8 cellular contexts compared by ENCODE assay signal in the genomic region with DNA sequence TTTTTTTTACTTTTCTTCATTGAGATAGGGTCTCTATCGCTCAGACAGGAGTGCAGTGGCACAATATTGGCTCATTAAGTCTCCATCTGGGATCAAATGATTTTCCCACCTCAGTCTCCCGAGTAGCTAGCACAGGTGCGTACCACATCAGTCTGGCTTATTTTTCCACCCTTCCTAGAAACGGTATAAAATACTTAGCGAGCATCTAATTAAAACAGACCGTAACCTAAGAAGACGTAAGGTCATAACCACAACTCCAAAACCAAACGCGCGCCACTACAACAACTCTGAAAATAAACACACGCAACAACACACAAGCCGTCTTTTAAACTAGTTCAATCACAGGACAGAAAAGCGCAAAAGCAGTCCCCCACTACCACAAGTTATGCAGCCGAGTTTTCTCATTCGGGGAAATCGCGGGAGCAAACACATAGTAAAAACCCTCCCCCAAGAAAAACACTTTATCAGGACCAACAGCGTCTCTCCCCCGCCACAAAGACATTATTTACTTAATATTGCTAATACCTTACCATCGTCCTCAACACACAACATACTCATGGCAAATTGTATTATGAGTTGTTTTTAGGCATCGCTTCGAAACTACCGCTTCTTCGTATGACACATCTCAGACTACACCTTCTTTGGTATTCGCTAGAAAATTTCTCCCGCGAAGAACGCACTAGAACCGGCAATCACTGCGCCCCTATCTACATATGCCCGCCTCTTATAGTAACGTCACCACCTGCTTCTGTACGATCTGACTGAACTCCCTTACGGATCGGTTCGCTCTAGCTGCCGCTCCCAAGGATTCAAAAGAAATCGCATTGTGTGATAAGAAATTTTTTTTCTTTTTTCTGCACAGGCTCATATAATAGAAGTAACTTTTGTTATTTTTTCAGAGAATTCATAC. TPM values are rescaled to one million over a fixed set of nuclear protein-coding genes. Genes with fewer than 3 reads are reported as not detected.
DNase-seq lines count a peak whose midpoint lies in the region; ATAC-seq and TF ChIP-seq lines count a peak whose summit lies in the region.

No MANE protein-coding gene starts in this region.

- H3K27me3 Mint-ChIP-seq in activated T-cell treated with anti-CD3 and anti-CD28 coated beads, Interleukin-2, amount 50 U/mL, for 24 hours, result no peaks in the 10 kb centered on the region

- WGBS in esophagus muscularis mucosa, result 3% methylated on average over 38 of the region's 38 CpGs

- H3K9me2 ChIP-seq in OCI-LY7 (ENCODE audit: insufficient read depth, low read length), result no peaks in the 10 kb centered on the region

- POLR2A ChIA-PET in OCI-LY7 (lab: Charles Lee), result interaction anchor here (0.6 to 5.2 kb wide), 6 partner anchors 27 to 996 kb away, joined by 3 to 64 read pairs (median 4); partner anchors contain the start of gene TEX14

- peak overlapping the region; percentile 71 for H3K4me3 Mint-ChIP-seq in activated T-cell treated with anti-CD3 and anti-CD28 coated beads, Interleukin-2, amount 50 U/mL, for 24 hours

- H4K20me1 ChIP-seq in OCI-LY7 (ENCODE audit: insufficient read depth, low read length), result no peaks in the 10 kb centered on the region

- H3K9ac ChIP-seq in muscle layer of colon (ENCODE audit: low read length), result peak overlapping the region; percentile 62

- H3K4me3 ChIP-seq in OCI-LY7 (ENCODE audit: low read depth, low read length, poor library complexity, severe bottlenecking) (peak overlapping the region; percentile 65), esophagus muscularis mucosa (peak overlapping the region; percentile 47 to 55 (median 52)), muscle layer of colon (ENCODE audit: low read depth in 1 of 2, low read length in 2 of 2) (peak overlapping the region; percentile 47 to 52)

- H3K9me3 Mint-ChIP-seq in activated T-cell treated with anti-CD3 and anti-CD28 coated beads, Interleukin-2, amount 50 U/mL, for 24 hours, result no peaks in the 10 kb centered on the region

- no peaks in the 10 kb centered on the region for H3K9me3 ChIP-seq in OCI-LY7 (ENCODE audit: low read length)
- no peaks in the 10 kb centered on the region for H3K9me3 ChIP-seq in esophagus muscularis mucosa
- H3K9me3 ChIP-seq in muscle layer of colon (ENCODE audit: low read length), result no peaks in the 10 kb centered on the region

- TF ChIP-seq CTCF in OCI-LY7 (conservative IDR thresholded peaks at IDR 0.05; ENCODE audit: low read length), result no peak; the same call in 1 of the 2 replicates
- TF ChIP-seq CTCF in esophagus muscularis mucosa (IDR thresholded peaks at IDR 0.05), result no peak

- no peaks in the 10 kb centered on the region for H3K27me3 ChIP-seq in esophagus muscularis mucosa
- no peaks in the 10 kb centered on the region for H3K27me3 ChIP-seq in muscle layer of colon (ENCODE audit: control insufficient read depth in 1 of 2, insufficient read depth in 2 of 2, low read length in 2 of 2)

- DNase-seq in Caki2 (ENCODE audit: low read depth) (peak; percentile 99), HuH-7.5 (ENCODE audit: low spot score) (peak; percentile 93), OCI-LY7 (ENCODE audit: low spot score) (peak; percentile 92), esophagus muscularis mucosa (ENCODE audit: extremely low spot score) (peak; percentile 94)
- peak; percentile 80 for DNase-seq in activated T-cell treated with anti-CD3 and anti-CD28 coated beads, Interleukin-2, amount 50 U/mL, for 24 hours
- peak; percentile 80 for DNase-seq in stimulated activated CD8-positive, alpha-beta memory T cell treated with anti-CD3 and anti-CD28 coated beads, Interleukin-4, amount 100 ng/mL, for 48 hours

- H3K79me2 ChIP-seq in OCI-LY7 (ENCODE audit: insufficient read depth, low read depth, low read length), result no peaks in the 10 kb centered on the region

- TSS peak; percentile 100 for BruUV-seq in OCI-LY7 (replicated peaks; lab: Mats Ljungman, UMichigan)

- peak; percentile 95 for TF ChIP-seq POLR2A in esophagus muscularis mucosa (IDR thresholded peaks at IDR 0.05; ENCODE audit: low read depth)

- H3K27ac ChIP-seq in OCI-LY7 (ENCODE audit: low read depth, low read length, poor library complexity, severe bottlenecking) (peak overlapping the region; percentile 74), esophagus muscularis mucosa (replicated peaks in 1 of 4) (peak overlapping the region; percentile 71 to 84 (median 76)), muscle layer of colon (ENCODE audit: low read depth, low read length) (peak overlapping the region; percentile 78)

- intact Hi-C loops in OCI-LY7 (cut with micrococcal nuclease; ENCODE audit: unreplicated experiment), result loop anchor here (1.0 to 2.0 kb wide), 4 partner anchors 28 to 141 kb away; partner anchors contain the start of genes RAD51C and TEX14
- intact Hi-C loops in esophagus muscularis mucosa (cut with DNase I), result no loop called here

- peaks cover 21% of the 10 kb centered on the region for H3K4me1 Mint-ChIP-seq in activated T-cell treated with anti-CD3 and anti-CD28 coated beads, Interleukin-2, amount 50 U/mL, for 24 hours (ENCODE audit: low read depth)

- H3K36me3 Mint-ChIP-seq in activated T-cell treated with anti-CD3 and anti-CD28 coated beads, Interleukin-2, amount 50 U/mL, for 24 hours (ENCODE audit: low read depth), result no peaks in the 10 kb centered on the region

- no peak for TF ChIP-seq EP300 in esophagus muscularis mucosa (IDR thresholded peaks at IDR 0.05)

- in situ Hi-C loops in Caki2 (cut with HindIII; ENCODE audit: low pct_unique_long_range_greater_than_20kb, low sequenced_read_pairs), result no loop called here

- no peaks in the 10 kb centered on the region for H3K36me3 ChIP-seq in OCI-LY7 (ENCODE audit: insufficient read depth, low read length)
- H3K36me3 ChIP-seq in esophagus muscularis mucosa, result no peaks in the 10 kb centered on the region
- no peaks in the 10 kb centered on the region for H3K36me3 ChIP-seq in muscle layer of colon (ENCODE audit: insufficient read depth, low read length)

- H3K27ac Mint-ChIP-seq in activated T-cell treated with anti-CD3 and anti-CD28 coated beads, Interleukin-2, amount 50 U/mL, for 24 hours, result peak overlapping the region; percentile 100

- peaks cover 6% of the 10 kb centered on the region for H3K4me1 ChIP-seq in OCI-LY7 (ENCODE audit: insufficient read depth, low read length, poor library complexity, severe bottlenecking)
- H3K4me1 ChIP-seq in esophagus muscularis mucosa, result peaks cover 0 to 8% (median 6%) of the 10 kb centered on the region in 4 donors
- no peaks in the 10 kb centered on the region for H3K4me1 ChIP-seq in muscle layer of colon (ENCODE audit: insufficient read depth, low read length)

- CTCF ChIA-PET in OCI-LY7 (lab: Charles Lee; ENCODE audit: unreplicated experiment), result no interaction called here

- peak overlapping the region; percentile 86 for H3K4me2 ChIP-seq in OCI-LY7 (ENCODE audit: low read length)

- H2AFZ ChIP-seq in OCI-LY7 (ENCODE audit: low read length), result peak overlapping the region; percentile 94

- peak; percentile 72 for ATAC-seq in GM21423 (IDR thresholded peaks at IDR 0.05; ENCODE audit: unreplicated experiment)

RNA-seq across cellular contexts. Expression of gene TEX14, which starts 32.8 kb away (rescaled TPM):
- total RNA-seq in Caki2 (2014; rRNA removed; shearing (Covaris generic); ENCODE audit: low replicate concordance), result not detected in 2 replicates
- 0.69 and 0.75 TPM in 2 replicates for total RNA-seq in OCI-LY7 (2014; rRNA removed; shearing (Covaris generic))
- total RNA-seq in OCI-LY7 (2022), result 1.3 and 2.3 TPM in 2 replicates
- total RNA-seq in esophagus muscularis mucosa, result under 1 TPM; under 0.01 to 0.19 (median 0.11) TPM

RNA-seq across cellular contexts. Expression of gene RAD51C, which starts 33.3 kb away (rescaled TPM):
- 74.1 and 101 TPM in 2 replicates for total RNA-seq in Caki2 (2014; rRNA removed; shearing (Covaris generic); ENCODE audit: low replicate concordance)
- total RNA-seq in OCI-LY7 (2014; rRNA removed; shearing (Covaris generic)), result 51.0 and 69.1 TPM in 2 replicates
- 96.0 and 118 TPM in 2 replicates for total RNA-seq in OCI-LY7 (2022)
- 10 to 100 TPM; 20.1 to 27.0 (median 21.4) TPM for total RNA-seq in esophagus muscularis mucosa

Comparison
In these comparisons a context has a peak if more than half of its experiments do, and no peak if none do; other contexts are left out.
1. Peak in every context shown above with its lines: DNase-seq, ATAC-seq, H3K4me3 ChIP-seq and H3K27ac ChIP-seq.